8 cellular contexts compared by ENCODE assay signal in the genomic region with DNA sequence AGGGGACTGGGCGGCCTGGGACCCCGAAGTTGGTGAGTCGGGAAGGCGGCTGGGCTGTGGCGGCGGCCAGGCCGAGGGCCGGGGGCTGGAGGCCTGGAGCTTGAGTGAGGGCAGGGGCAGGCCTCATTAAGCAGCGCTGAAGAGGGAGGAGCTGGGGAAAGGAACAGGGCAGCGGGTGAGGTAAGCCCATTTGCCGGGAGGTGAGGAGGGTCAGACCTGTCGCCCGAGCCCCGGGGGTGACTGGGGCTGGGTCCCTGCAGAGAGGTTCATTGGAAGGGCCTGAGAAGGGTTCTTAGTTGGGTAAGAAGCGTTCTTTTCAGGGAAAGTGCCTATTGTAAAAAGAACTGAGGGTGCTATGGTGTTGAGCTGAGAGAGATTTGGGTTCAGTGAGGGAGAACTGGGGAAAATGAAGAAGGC. TPM values are rescaled to one million over a fixed set of nuclear protein-coding genes. Genes with fewer than 3 reads are reported as not detected.
DNase-seq lines count a peak whose midpoint lies in the region; ATAC-seq and TF ChIP-seq lines count a peak whose summit lies in the region.

No MANE protein-coding gene starts in this region.

- peaks cover 18% of the 10 kb centered on the region for H3K4me1 Mint-ChIP-seq in HFFc6 (ENCODE audit: low read depth)
- H3K4me1 Mint-ChIP-seq in activated naive CD8-positive, alpha-beta T cell treated with anti-CD3 and anti-CD28 coated beads, Interleukin-2, amount 50 U/mL, for 24 hours: peaks cover 14% of the 10 kb centered on the region

- H3K27ac ChIP-seq in right cardiac atrium (ENCODE audit: low read length): peak overlapping the region; percentile 91

- H3K4me3 Mint-ChIP-seq in HFFc6: no peak overlapping the region
- no peak overlapping the region for H3K4me3 Mint-ChIP-seq in activated naive CD8-positive, alpha-beta T cell treated with anti-CD3 and anti-CD28 coated beads, Interleukin-2, amount 50 U/mL, for 24 hours

- peak overlapping the region; percentile 93 for H3K4me3 ChIP-seq in right cardiac atrium (ENCODE audit: low read length)
- H3K4me3 ChIP-seq in skeletal muscle cell (ENCODE audit: low read depth, low read length): peak overlapping the region; percentile 95

- H3K27ac Mint-ChIP-seq in HFFc6: no peak overlapping the region
- no peak overlapping the region for H3K27ac Mint-ChIP-seq in activated naive CD8-positive, alpha-beta T cell treated with anti-CD3 and anti-CD28 coated beads, Interleukin-2, amount 50 U/mL, for 24 hours

- H3K4me1 ChIP-seq in right cardiac atrium (ENCODE audit: control insufficient read depth, insufficient read depth, low read length): no peaks in the 10 kb centered on the region

- H3K27me3 Mint-ChIP-seq in HFFc6 (ENCODE audit: insufficient read depth): no peaks in the 10 kb centered on the region; the same call in 1 of the 2 replicates
- H3K27me3 Mint-ChIP-seq in activated naive CD8-positive, alpha-beta T cell treated with anti-CD3 and anti-CD28 coated beads, Interleukin-2, amount 50 U/mL, for 24 hours: no peaks in the 10 kb centered on the region

- WGBS in right cardiac atrium: 0% methylated on average over 15 of the region's 15 CpGs

- H3K36me3 Mint-ChIP-seq in HFFc6 (ENCODE audit: low read depth): peaks cover 31% of the 10 kb centered on the region
- peaks cover 17% of the 10 kb centered on the region for H3K36me3 Mint-ChIP-seq in activated naive CD8-positive, alpha-beta T cell treated with anti-CD3 and anti-CD28 coated beads, Interleukin-2, amount 50 U/mL, for 24 hours (ENCODE audit: low read depth)

- H3K27me3 ChIP-seq in right cardiac atrium (ENCODE audit: control insufficient read depth, insufficient read depth): no peaks in the 10 kb centered on the region

- no peaks in the 10 kb centered on the region for H3K9me3 Mint-ChIP-seq in HFFc6
- H3K9me3 Mint-ChIP-seq in activated naive CD8-positive, alpha-beta T cell treated with anti-CD3 and anti-CD28 coated beads, Interleukin-2, amount 50 U/mL, for 24 hours: no peaks in the 10 kb centered on the region

- no peaks in the 10 kb centered on the region for H3K9me3 ChIP-seq in right cardiac atrium (ENCODE audit: control insufficient read depth, low read length)

- no peak for TF ChIP-seq CTCF in HFFc6 (IDR thresholded peaks at IDR 0.05)

- intact Hi-C loops in right cardiac atrium (cut with DNase I): no loop called here

- peak; percentile 11 for ATAC-seq in activated naive CD8-positive, alpha-beta T cell treated with anti-CD3 and anti-CD28 coated beads, Interleukin-2, amount 50 U/mL, for 24 hours
- peak; percentile 47 to 55 for ATAC-seq in right cardiac atrium
- ATAC-seq in GM18861 (IDR thresholded peaks at IDR 0.05; ENCODE audit: unreplicated experiment): no peak

- DNase-seq in NCI-H526 (lab: John Stamatoyannopoulos, UW): peak; percentile 43 to 63
- no peak for DNase-seq in NCI-H526 treated with DMSO at 0.1 percent for 48 hours (lab: John Stamatoyannopoulos, UW)
- DNase-seq in HFFc6: peak; percentile 26
- peak; percentile 78 for DNase-seq in NCI-H146 (lab: John Stamatoyannopoulos, UW)
- peak; percentile 45 for DNase-seq in activated naive CD8-positive, alpha-beta T cell treated with anti-CD3 and anti-CD28 coated beads, Interleukin-2, amount 50 U/mL, for 24 hours
- DNase-seq in right cardiac atrium: no peak
- DNase-seq in skeletal muscle cell (ENCODE audit: low read depth): peak; percentile 17

RNA-seq across cellular contexts. Expression of gene RAB5B, which starts 0.4 kb away (rescaled TPM):
- total RNA-seq in HFFc6 (2021; fragmentation: NEBNext Ultra II Directional; extraction: Animal tissue kit (Norgen Biotek cat#: 25700)): 100 to 1,000 TPM in 2 of 6 experiments, 10 to 100 TPM in 4; 90.2 to 107 (median 96.5) TPM
- total RNA-seq in right cardiac atrium: 100 to 1,000 TPM; 111 to 132 (median 119) TPM
- polyA plus RNA-seq in right cardiac atrium: 86.4 TPM

RNA-seq across cellular contexts. Expression of gene CDK2, which starts 7.7 kb away (rescaled TPM):
- total RNA-seq in HFFc6 (2021; fragmentation: NEBNext Ultra II Directional; extraction: Animal tissue kit (Norgen Biotek cat#: 25700)): 10 to 100 TPM; 27.1 to 61.0 (median 53.9) TPM
- 10 to 100 TPM; 12.7 to 17.2 (median 13.6) TPM for total RNA-seq in right cardiac atrium
- polyA plus RNA-seq in right cardiac atrium: 8.1 TPM

RNA-seq across cellular contexts. Expression of gene PMEL, which starts 8.5 kb away (rescaled TPM):
- total RNA-seq in HFFc6 (2021; fragmentation: NEBNext Ultra II Directional; extraction: Animal tissue kit (Norgen Biotek cat#: 25700)): 1 to 10 TPM in 1 of 6 experiments, under 1 TPM in 5; 0.47 to 1.3 (median 0.59) TPM
- total RNA-seq in right cardiac atrium: 1 to 10 TPM in 3 of 4 donors, under 1 TPM in 1; 0.86 to 2.2 (median 1.2) TPM
- polyA plus RNA-seq in right cardiac atrium: 0.45 TPM

RNA-seq across cellular contexts. Expression of gene SUOX, which starts 22.8 kb away (rescaled TPM):
- 10 to 100 TPM; 15.2 to 19.4 (median 17.0) TPM for total RNA-seq in HFFc6 (2021; fragmentation: NEBNext Ultra II Directional; extraction: Animal tissue kit (Norgen Biotek cat#: 25700))
- total RNA-seq in right cardiac atrium: 10 to 100 TPM; 20.7 to 30.8 (median 29.3) TPM
- 29.2 TPM for polyA plus RNA-seq in right cardiac atrium

RNA-seq across cellular contexts. Expression of gene DGKA, which starts 43.4 kb away (rescaled TPM):
- 10 to 100 TPM; 67.1 to 87.4 (median 79.6) TPM for total RNA-seq in HFFc6 (2021; fragmentation: NEBNext Ultra II Directional; extraction: Animal tissue kit (Norgen Biotek cat#: 25700))
- total RNA-seq in right cardiac atrium: 10 to 100 TPM; 11.3 to 25.9 (median 20.3) TPM
- polyA plus RNA-seq in right cardiac atrium: 20.3 TPM

Comparison
In these comparisons a context has a peak if more than half of its experiments do, and no peak if none do; other contexts are left out.
1. DNase-seq: peak in NCI-H526 (2 of 2), HFFc6 (single experiment), NCI-H146 (single experiment), activated naive CD8-positive, alpha-beta T cell treated with anti-CD3 and anti-CD28 coated beads, Interleukin-2, amount 50 U/mL, for 24 hours (single experiment) and skeletal muscle cell (single experiment); none in NCI-H526 treated with DMSO at 0.1 percent for 48 hours (single experiment) and right cardiac atrium (0 of 3).